18 cellular contexts compared by ENCODE assay signal in genomic region chr1:86933562-86934377, GRCh38. TPM values are rescaled to one million over a fixed set of nuclear protein-coding genes. Genes with fewer than 3 reads are reported as not detected.
DNase-seq lines count a peak whose midpoint lies in the region; ATAC-seq and TF ChIP-seq lines count a peak whose summit lies in the region.
"Had no signal": no experiment of that assay in that cellular context is flagged by ENCODE, and none has a peak within 500 bp of the region (broad histone marks: within the 10 kb centered on the region; RNA-seq: fewer than 3 reads in every experiment).

No MANE protein-coding gene starts in this region.

- H3K4me1 Mint-ChIP-seq in neural crest cell: peaks cover 28% of the 10 kb centered on the region

- H3K9me3 ChIP-seq in OCI-LY1 (ENCODE audit: low read length) (no peaks in the 10 kb centered on the region), colonic mucosa (no peaks in the 10 kb centered on the region)
- H3K9me3 ChIP-seq: left lung had no signal

- intact Hi-C loops in colonic mucosa (cut with DNase I): no loop called here

- H3K36me3 Mint-ChIP-seq in neural crest cell (ENCODE audit: low read depth): no peaks in the 10 kb centered on the region

- TF ChIP-seq POLR2A in erythroblast (IDR thresholded peaks at IDR 0.05; ENCODE audit: low read length): no peak

- H3K27me3 Mint-ChIP-seq in neural crest cell (ENCODE audit: low read depth): no peaks in the 10 kb centered on the region

- no peaks in the 10 kb centered on the region for H4K20me1 ChIP-seq in OCI-LY1 (ENCODE audit: insufficient read depth, low read length)

- no peaks in the 10 kb centered on the region for H3K9me2 ChIP-seq in OCI-LY1 (ENCODE audit: low read depth, low read length)

- peak; percentile 23 for DNase-seq in DMS153 (lab: John Stamatoyannopoulos, UW)
- no peak for DNase-seq in DMS153 treated with DMSO at 0.1 percent for 48 hours (lab: John Stamatoyannopoulos, UW; ENCODE audit: unreplicated experiment)
- peak; percentile 39 to 77 for DNase-seq in erythroblast (lab: John Stamatoyannopoulos, UW)
- DNase-seq in neural crest cell (ENCODE audit: low read depth, low spot score): no peak
- no peak for DNase-seq in colonic mucosa
- no peak for DNase-seq in pons (ENCODE audit: low spot score)
- DNase-seq: activated CD4-positive, CD25-positive, alpha-beta regulatory T cell treated with anti-CD3 and anti-CD28 coated beads, Interleukin-2, amount 50 U/mL, for 72 hours; activated gamma-delta T cell; foreskin fibroblast; Karpas-422; left lung; NCI-H446; stimulated activated CD4-positive, alpha-beta T cell treated with anti-CD3 and anti-CD28 coated beads, Interleukin-4, amount 100 ng/mL, for 24 hours had no signal

- H3K4me2 ChIP-seq in OCI-LY1 (ENCODE audit: low read length): peak overlapping the region; percentile 67

- H3K9me3 Mint-ChIP-seq in neural crest cell: no peaks in the 10 kb centered on the region

- H3K4me1 ChIP-seq in OCI-LY1 (ENCODE audit: insufficient read depth, low read length, severe bottlenecking): peaks cover 83% of the 10 kb centered on the region
- H3K4me1 ChIP-seq in colonic mucosa: peaks cover 3% of the 10 kb centered on the region
- H3K4me1 ChIP-seq: left lung had no signal

- peak overlapping the region; percentile 52 for H3K9ac ChIP-seq in OCI-LY1 (ENCODE audit: low read length)
- no peak overlapping the region for H3K9ac ChIP-seq in colonic mucosa (ENCODE audit: low read depth in 2 of 2, low read length in 2 of 2)

- no peaks in the 10 kb centered on the region; the same call in 1 of the 2 replicates for H3F3A ChIP-seq in OCI-LY1 (ENCODE audit: insufficient read depth, low read length)

- H3K27me3 ChIP-seq in OCI-LY1 (ENCODE audit: insufficient read depth, low read length): no peaks in the 10 kb centered on the region
- H3K27me3 ChIP-seq in colonic mucosa: no peaks in the 10 kb centered on the region
- H3K27me3 ChIP-seq: left lung had no signal

- H2AFZ ChIP-seq in OCI-LY1 (ENCODE audit: low read length): no peak overlapping the region

- no peak overlapping the region for H3K4me3 Mint-ChIP-seq in neural crest cell

- peak overlapping the region; percentile 89 for H3K27ac Mint-ChIP-seq in neural crest cell (ENCODE audit: unreplicated experiment)

- peaks cover 100% of the 10 kb centered on the region for H3K79me2 ChIP-seq in OCI-LY1 (ENCODE audit: insufficient read depth, low read length)

- no peak for ATAC-seq in HG03135 (IDR thresholded peaks at IDR 0.05; ENCODE audit: unreplicated experiment)
- ATAC-seq: HCT116, left lung had no signal

- peak overlapping the region; percentile 87 for H3K27ac ChIP-seq in OCI-LY1 (ENCODE audit: low read depth, low read length, poor library complexity, severe bottlenecking)
- no peak overlapping the region for H3K27ac ChIP-seq in colonic mucosa
- H3K27ac ChIP-seq: 22Rv1, left lung, SK-N-MC had no signal

- H3K36me3 ChIP-seq in OCI-LY1 (ENCODE audit: insufficient read depth, low read length) (no peaks in the 10 kb centered on the region), colonic mucosa (no peaks in the 10 kb centered on the region)
- H3K36me3 ChIP-seq: left lung had no signal

- peak overlapping the region; percentile 28 for H3K4me3 ChIP-seq in OCI-LY1 (ENCODE audit: low read depth, low read length, poor library complexity, severe bottlenecking)
- no peak overlapping the region for H3K4me3 ChIP-seq in colonic mucosa
- H3K4me3 ChIP-seq: left lung, SK-N-MC had no signal

- TF ChIP-seq CTCF in OCI-LY1 (IDR thresholded peaks at IDR 0.05; ENCODE audit: low read length) (no peak; the same call in 1 of the 2 replicates), neural crest cell (conservative IDR thresholded peaks at IDR 0.05) (no peak), colonic mucosa (IDR thresholded peaks at IDR 0.05) (no peak)

RNA-seq across cellular contexts. Expression of gene HS2ST1, which starts 19.3 kb away (rescaled TPM):
- total RNA-seq in neural crest cell (56.4 and 57.5 TPM in 2 replicates), colonic mucosa (10 to 100 TPM; 21.3 to 23.5 TPM)

RNA-seq across cellular contexts. Expression of gene SELENOF, which starts 19.8 kb away (rescaled TPM):
- total RNA-seq in neural crest cell (116 and 129 TPM in 2 replicates), colonic mucosa (100 to 1,000 TPM; 207 to 215 TPM)

Comparison
In these comparisons a context has a peak if more than half of its experiments do, and no peak if none do; other contexts are left out.
1. DNase-seq: peak in DMS153 (single experiment) and erythroblast (2 of 2); none in DMS153 treated with DMSO at 0.1 percent for 48 hours (single experiment), neural crest cell (single experiment), colonic mucosa (single experiment) and pons (single experiment).